35 cellular contexts compared by ENCODE assay signal in genomic region chr20:48493966-48494365, GRCh38.
"Had no signal": no experiment of that assay in that cellular context is flagged by ENCODE, and none has a peak within 500 bp of the region (broad histone marks: within the 10 kb centered on the region; RNA-seq: fewer than 3 reads in every experiment).

No MANE protein-coding gene starts in this region.

- H3K36me3 ChIP-seq: MG63 had no signal

- H3K27ac ChIP-seq: KMS-11 had no signal

- H3K4me3 ChIP-seq: MG63 had no signal

- H3K4me2 ChIP-seq: KMS-11 had no signal

- H3K9me3 ChIP-seq: MG63 had no signal

- DNase-seq: Karpas-422, Kasumi-1, KBM-7, KG1, MG63, MM.1S, MV-4-11, NCI-H1048, NCI-H1092, NCI-H1092 treated with DMSO at 0.1 percent for 48 hours, NCI-H1105, NCI-H1105 treated with DMSO at 0.1 percent for 48 hours, NCI-H1417, NCI-H1417 treated with DMSO at 0.1 percent for 48 hours, NCI-H1436, NCI-H1436 treated with DMSO at 0.1 percent for 48 hours, NCI-H146, NCI-H1694, NCI-H1694 treated with DMSO at 0.1 percent for 48 hours, NCI-H187, NCI-H187 treated with DMSO at 0.1 percent for 48 hours, NCI-H1930, NCI-H2029, NCI-H2029 treated with DMSO at 0.1 percent for 48 hours, NCI-H2081, NCI-H2081 treated with DMSO at 0.1 percent for 48 hours, NCI-H2107, NCI-H2171, NCI-H2171 treated with DMSO at 0.1 percent for 48 hours, NCI-H2227 treated with DMSO at 0.1 percent for 48 hours, NCI-H226, NCI-H345, NCI-H446, NCI-H446 treated with DMSO at 0.1 percent for 48 hours had no signal

- H3K9ac ChIP-seq: KMS-11 had no signal
